ENCODE assay signal across 8 cellular contexts in genomic region chr3:127018306-127018828, GRCh38.
"Had no signal": no experiment of that assay in that cellular context is flagged by ENCODE, and none has a peak within 500 bp of the region (broad histone marks: within the 10 kb centered on the region; RNA-seq: fewer than 3 reads in every experiment).

No MANE protein-coding gene starts in this region.

- ATAC-seq: GM12878 had no signal

- FAIRE-seq: G401.6, GM12878, GM12891, GM12892, GM18507, GM19239 had no signal

- H3K4me3 ChIP-seq: GM12878 had no signal

- DNase-seq: GDM1, GF-D8 had no signal
